1 cellular context compared by ENCODE assay signal in the genomic region with DNA sequence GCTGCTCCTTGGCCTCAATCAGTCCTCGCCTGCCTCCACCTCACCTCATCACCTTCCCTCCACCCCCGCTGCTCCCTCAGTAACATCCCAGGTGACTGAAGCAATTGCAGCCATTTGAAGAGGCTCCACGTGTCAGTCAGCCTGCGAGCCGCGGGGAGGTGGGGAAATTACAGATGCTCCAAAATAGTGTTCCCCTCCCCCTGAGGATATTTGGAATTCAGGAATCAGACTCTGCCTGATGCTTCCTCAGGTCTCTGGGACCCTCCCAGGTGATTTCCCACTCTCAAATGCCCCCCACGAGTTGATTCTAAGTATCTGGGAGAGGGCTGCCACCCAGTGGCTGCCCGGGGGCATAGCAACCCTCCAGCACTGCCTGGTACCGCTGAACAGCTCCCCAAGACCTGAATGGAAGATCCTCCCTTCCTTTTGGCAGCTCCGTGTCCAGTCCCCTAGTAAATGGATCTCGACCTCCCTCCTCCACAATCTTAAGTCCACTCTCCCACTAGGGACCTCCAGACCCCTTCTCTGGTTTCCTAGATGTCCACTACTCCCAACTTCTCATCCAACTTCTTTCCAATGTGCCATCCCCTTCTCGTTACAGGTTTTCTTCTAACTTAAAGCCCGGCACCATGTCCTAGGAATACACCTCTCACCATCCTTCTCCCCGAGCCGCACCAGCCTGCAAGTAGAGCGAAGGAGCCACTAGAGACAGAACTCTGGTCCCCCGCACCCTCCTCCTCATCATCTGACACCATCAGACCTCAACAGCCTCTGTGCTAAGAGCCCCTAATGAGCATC.
TF ChIP-seq lines count a peak whose summit lies in the region.

No MANE protein-coding gene starts in this region.

TF ChIP-seq in HEK293, 187 proteins besides CTCF, POLR2A, EP300 and RAD21 (continued from another document):
- TF ChIP-seq PRDM2 (tag by site-specific recombination; IDR thresholded peaks at IDR 0.05; ENCODE audit: borderline replicate concordance) = no peak
- TF ChIP-seq ZNF335 (tag by site-specific recombination; conservative IDR thresholded peaks at IDR 0.05) = peak; percentile 54
- TF ChIP-seq ZBTB10 (tag by site-specific recombination; IDR thresholded peaks at IDR 0.05) = peak; percentile 87
- TF ChIP-seq SCRT1 (tag by site-specific recombination; IDR thresholded peaks at IDR 0.05; ENCODE audit: borderline replicate concordance) = peak; percentile 81
- TF ChIP-seq RBAK (tag by site-specific recombination; IDR thresholded peaks at IDR 0.05) = no peak
- peak; percentile 92 for TF ChIP-seq GLIS1 (tag by site-specific recombination; IDR thresholded peaks at IDR 0.05)
- peak; percentile 92 for TF ChIP-seq ZNF654 (tag by site-specific recombination; IDR thresholded peaks at IDR 0.05; ENCODE audit: low read depth)
- 0 out of 2 replicates have a peak, but pooled peaks have one; percentile 62 for TF ChIP-seq ZSCAN30 (tag by site-specific recombination; IDR thresholded peaks at IDR 0.05)
- no peak for TF ChIP-seq ZNF175 (tag by site-specific recombination; IDR thresholded peaks at IDR 0.05)
- TF ChIP-seq ZNF639 (tag by site-specific recombination; IDR thresholded peaks at IDR 0.05) = 0 out of 2 replicates have a peak, but pooled peaks have one; percentile 21
- peak; percentile 26; the same call in 1 of the 2 replicates for TF ChIP-seq ZNF561 (tag by site-specific recombination; IDR thresholded peaks at IDR 0.05; ENCODE audit: borderline replicate concordance)
- TF ChIP-seq, protein P1, sequence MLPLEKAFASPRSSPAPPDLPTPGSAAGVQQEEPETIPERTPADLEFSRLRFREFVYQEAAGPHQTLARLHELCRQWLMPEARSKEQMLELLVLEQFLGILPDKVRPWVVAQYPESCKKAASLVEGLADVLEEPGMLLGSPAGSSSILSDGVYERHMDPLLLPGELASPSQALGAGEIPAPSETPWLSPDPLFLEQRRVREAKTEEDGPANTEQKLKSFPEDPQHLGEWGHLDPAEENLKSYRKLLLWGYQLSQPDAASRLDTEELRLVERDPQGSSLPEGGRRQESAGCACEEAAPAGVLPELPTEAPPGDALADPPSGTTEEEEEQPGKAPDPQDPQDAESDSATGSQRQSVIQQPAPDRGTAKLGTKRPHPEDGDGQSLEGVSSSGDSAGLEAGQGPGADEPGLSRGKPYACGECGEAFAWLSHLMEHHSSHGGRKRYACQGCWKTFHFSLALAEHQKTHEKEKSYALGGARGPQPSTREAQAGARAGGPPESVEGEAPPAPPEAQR (tag by site-specific recombination; IDR thresholded peaks at IDR 0.05) = no peak
- peak; percentile 57; the same call in 1 of the 2 replicates for TF ChIP-seq ZBTB20 (tag by site-specific recombination; IDR thresholded peaks at IDR 0.05)
- TF ChIP-seq, protein P2, sequence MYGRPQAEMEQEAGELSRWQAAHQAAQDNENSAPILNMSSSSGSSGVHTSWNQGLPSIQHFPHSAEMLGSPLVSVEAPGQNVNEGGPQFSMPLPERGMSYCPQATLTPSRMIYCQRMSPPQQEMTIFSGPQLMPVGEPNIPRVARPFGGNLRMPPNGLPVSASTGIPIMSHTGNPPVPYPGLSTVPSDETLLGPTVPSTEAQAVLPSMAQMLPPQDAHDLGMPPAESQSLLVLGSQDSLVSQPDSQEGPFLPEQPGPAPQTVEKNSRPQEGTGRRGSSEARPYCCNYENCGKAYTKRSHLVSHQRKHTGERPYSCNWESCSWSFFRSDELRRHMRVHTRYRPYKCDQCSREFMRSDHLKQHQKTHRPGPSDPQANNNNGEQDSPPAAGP (tag by site-specific recombination; IDR thresholded peaks at IDR 0.05) = peak; percentile 23; the same call in 1 of the 2 replicates
- TF ChIP-seq IKZF3 (tag by site-specific recombination; IDR thresholded peaks at IDR 0.05) = peak; percentile 75; the same call in 1 of the 2 replicates
- peak; percentile 91 for TF ChIP-seq GLIS2 (tag by site-specific recombination; IDR thresholded peaks at IDR 0.05)
- TF ChIP-seq ZBTB17 (tag by site-specific recombination; IDR thresholded peaks at IDR 0.05) = peak; percentile 56
- TF ChIP-seq ZBTB8A (tag by site-specific recombination; IDR thresholded peaks at IDR 0.05) = no peak
- TF ChIP-seq, protein P3, sequence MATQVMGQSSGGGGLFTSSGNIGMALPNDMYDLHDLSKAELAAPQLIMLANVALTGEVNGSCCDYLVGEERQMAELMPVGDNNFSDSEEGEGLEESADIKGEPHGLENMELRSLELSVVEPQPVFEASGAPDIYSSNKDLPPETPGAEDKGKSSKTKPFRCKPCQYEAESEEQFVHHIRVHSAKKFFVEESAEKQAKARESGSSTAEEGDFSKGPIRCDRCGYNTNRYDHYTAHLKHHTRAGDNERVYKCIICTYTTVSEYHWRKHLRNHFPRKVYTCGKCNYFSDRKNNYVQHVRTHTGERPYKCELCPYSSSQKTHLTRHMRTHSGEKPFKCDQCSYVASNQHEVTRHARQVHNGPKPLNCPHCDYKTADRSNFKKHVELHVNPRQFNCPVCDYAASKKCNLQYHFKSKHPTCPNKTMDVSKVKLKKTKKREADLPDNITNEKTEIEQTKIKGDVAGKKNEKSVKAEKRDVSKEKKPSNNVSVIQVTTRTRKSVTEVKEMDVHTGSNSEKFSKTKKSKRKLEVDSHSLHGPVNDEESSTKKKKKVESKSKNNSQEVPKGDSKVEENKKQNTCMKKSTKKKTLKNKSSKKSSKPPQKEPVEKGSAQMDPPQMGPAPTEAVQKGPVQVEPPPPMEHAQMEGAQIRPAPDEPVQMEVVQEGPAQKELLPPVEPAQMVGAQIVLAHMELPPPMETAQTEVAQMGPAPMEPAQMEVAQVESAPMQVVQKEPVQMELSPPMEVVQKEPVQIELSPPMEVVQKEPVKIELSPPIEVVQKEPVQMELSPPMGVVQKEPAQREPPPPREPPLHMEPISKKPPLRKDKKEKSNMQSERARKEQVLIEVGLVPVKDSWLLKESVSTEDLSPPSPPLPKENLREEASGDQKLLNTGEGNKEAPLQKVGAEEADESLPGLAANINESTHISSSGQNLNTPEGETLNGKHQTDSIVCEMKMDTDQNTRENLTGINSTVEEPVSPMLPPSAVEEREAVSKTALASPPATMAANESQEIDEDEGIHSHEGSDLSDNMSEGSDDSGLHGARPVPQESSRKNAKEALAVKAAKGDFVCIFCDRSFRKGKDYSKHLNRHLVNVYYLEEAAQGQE (tag by site-specific recombination; IDR thresholded peaks at IDR 0.05) = peak; percentile 92
- peak; percentile 38; the same call in 1 of the 2 replicates for TF ChIP-seq KLF8 (tag by site-specific recombination; IDR thresholded peaks at IDR 0.05)
- peak; percentile 34 for TF ChIP-seq SP7 (tag by site-specific recombination; IDR thresholded peaks at IDR 0.05)
- TF ChIP-seq ZNF37A (tag by site-specific recombination; IDR thresholded peaks at IDR 0.05) = no peak
- peak; percentile 94 for TF ChIP-seq SCRT2 (tag by site-specific recombination; IDR thresholded peaks at IDR 0.05)
- TF ChIP-seq, protein P4, sequence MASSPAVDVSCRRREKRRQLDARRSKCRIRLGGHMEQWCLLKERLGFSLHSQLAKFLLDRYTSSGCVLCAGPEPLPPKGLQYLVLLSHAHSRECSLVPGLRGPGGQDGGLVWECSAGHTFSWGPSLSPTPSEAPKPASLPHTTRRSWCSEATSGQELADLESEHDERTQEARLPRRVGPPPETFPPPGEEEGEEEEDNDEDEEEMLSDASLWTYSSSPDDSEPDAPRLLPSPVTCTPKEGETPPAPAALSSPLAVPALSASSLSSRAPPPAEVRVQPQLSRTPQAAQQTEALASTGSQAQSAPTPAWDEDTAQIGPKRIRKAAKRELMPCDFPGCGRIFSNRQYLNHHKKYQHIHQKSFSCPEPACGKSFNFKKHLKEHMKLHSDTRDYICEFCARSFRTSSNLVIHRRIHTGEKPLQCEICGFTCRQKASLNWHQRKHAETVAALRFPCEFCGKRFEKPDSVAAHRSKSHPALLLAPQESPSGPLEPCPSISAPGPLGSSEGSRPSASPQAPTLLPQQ (tag by site-specific recombination; IDR thresholded peaks at IDR 0.05) = 0 out of 2 replicates have a peak, but pooled peaks have one; percentile 30
- TF ChIP-seq, protein P5, sequence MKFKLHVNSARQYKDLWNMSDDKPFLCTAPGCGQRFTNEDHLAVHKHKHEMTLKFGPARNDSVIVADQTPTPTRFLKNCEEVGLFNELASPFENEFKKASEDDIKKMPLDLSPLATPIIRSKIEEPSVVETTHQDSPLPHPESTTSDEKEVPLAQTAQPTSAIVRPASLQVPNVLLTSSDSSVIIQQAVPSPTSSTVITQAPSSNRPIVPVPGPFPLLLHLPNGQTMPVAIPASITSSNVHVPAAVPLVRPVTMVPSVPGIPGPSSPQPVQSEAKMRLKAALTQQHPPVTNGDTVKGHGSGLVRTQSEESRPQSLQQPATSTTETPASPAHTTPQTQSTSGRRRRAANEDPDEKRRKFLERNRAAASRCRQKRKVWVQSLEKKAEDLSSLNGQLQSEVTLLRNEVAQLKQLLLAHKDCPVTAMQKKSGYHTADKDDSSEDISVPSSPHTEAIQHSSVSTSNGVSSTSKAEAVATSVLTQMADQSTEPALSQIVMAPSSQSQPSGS (tag by site-specific recombination; IDR thresholded peaks at IDR 0.05; ENCODE audit: low read depth) = no peak
- TF ChIP-seq EGR2 (tag by site-specific recombination; IDR thresholded peaks at IDR 0.05; ENCODE audit: low read depth) = 0 out of 2 replicates have a peak, but pooled peaks have one; percentile 25
- no peak for TF ChIP-seq ZNF624 (tag by site-specific recombination; IDR thresholded peaks at IDR 0.05)
- peak; percentile 63; the same call in 1 of the 2 replicates for TF ChIP-seq ZNF501 (tag by site-specific recombination; IDR thresholded peaks at IDR 0.05)
- TF ChIP-seq ZBTB7A (tag by site-specific recombination; IDR thresholded peaks at IDR 0.05; ENCODE audit: low read depth) = no peak
- peak; percentile 74 for TF ChIP-seq ZEB2 (tag by site-specific recombination; IDR thresholded peaks at IDR 0.05)
- no peak for TF ChIP-seq KLF7 (tag by site-specific recombination; IDR thresholded peaks at IDR 0.05; ENCODE audit: borderline replicate concordance)
TF ChIP-seq in HEK293: peak in this region for 26.
